ENCODE assay signal across 24 cellular contexts in genomic region chr15:78312551-78312950, GRCh38. TPM values are rescaled to one million over a fixed set of nuclear protein-coding genes. Genes with fewer than 3 reads are reported as not detected.
A peak's percentile ranks its signal among the peaks of the same experiment; 100 is the strongest.
DNase-seq lines count a peak whose midpoint lies in the region; ATAC-seq and TF ChIP-seq lines count a peak whose summit lies in the region.
"Had no signal": no experiment of that assay in that cellular context is flagged by ENCODE, and none has a peak within 500 bp of the region (broad histone marks: within the 10 kb centered on the region; RNA-seq: fewer than 3 reads in every experiment).

No MANE protein-coding gene starts in this region.

- peaks cover 43% of the 10 kb centered on the region for H3K27me3 Mint-ChIP-seq in nephron (ENCODE audit: low read depth)
- H3K27me3 Mint-ChIP-seq in type B pancreatic cell = peaks cover 10% of the 10 kb centered on the region

- H3K27ac ChIP-seq in ectodermal cell (ENCODE audit: insufficient read depth, low read depth, low read length, poor library complexity, severe bottlenecking) = peak overlapping the region; percentile 76
- H3K27ac ChIP-seq: KMS-11, PC-9, SJCRH30 had no signal

- H3K9me3 ChIP-seq in ectodermal cell (ENCODE audit: control insufficient read depth, low read length) = no peaks in the 10 kb centered on the region
- H3K9me3 ChIP-seq: HAP-1, SJCRH30 had no signal

- H3K9me3 Mint-ChIP-seq in nephron = no peaks in the 10 kb centered on the region
- H3K9me3 Mint-ChIP-seq in type B pancreatic cell = no peaks in the 10 kb centered on the region
- H3K9me3 Mint-ChIP-seq: HFFc6, IgD-negative memory B cell had no signal

- H3K4me1 Mint-ChIP-seq in nephron (peaks cover 31% of the 10 kb centered on the region), type B pancreatic cell (ENCODE audit: unreplicated experiment) (peaks cover 40% of the 10 kb centered on the region)
- H3K4me1 Mint-ChIP-seq: IgD-negative memory B cell had no signal

- H3K27me3 ChIP-seq in H7 (ENCODE audit: control insufficient read depth, insufficient read depth, low read length) = no peaks in the 10 kb centered on the region
- H3K27me3 ChIP-seq in ectodermal cell (ENCODE audit: control insufficient read depth, insufficient read depth, low read length, poor library complexity, severe bottlenecking) = no peaks in the 10 kb centered on the region

- 11 to 23% methylated on average over 3 of the region's 3 CpGs for WGBS in ectodermal cell, 2 experiments

- ATAC-seq in HG03039 (IDR thresholded peaks at IDR 0.05; ENCODE audit: unreplicated experiment) (no peak), HG03045 (IDR thresholded peaks at IDR 0.05; ENCODE audit: unreplicated experiment) (no peak), HG03469 (IDR thresholded peaks at IDR 0.05; ENCODE audit: unreplicated experiment) (no peak)
- ATAC-seq: Right ventricle myocardium inferior, SK-N-SH treated with all-trans-retinoic acid at 6 μM for 48 hours had no signal

- H3K36me3 ChIP-seq in H7 (replicated peaks; ENCODE audit: control insufficient read depth, insufficient read depth, low read length) (no peaks in the 10 kb centered on the region), ectodermal cell (ENCODE audit: control insufficient read depth, insufficient read depth, low read length) (no peaks in the 10 kb centered on the region)
- H3K36me3 ChIP-seq: HAP-1, SJCRH30 had no signal

- H3K27ac Mint-ChIP-seq in nephron (peak overlapping the region in 2 of 3 experiments; percentile 27 to 47), type B pancreatic cell (peak overlapping the region; percentile 52)
- H3K27ac Mint-ChIP-seq: HFFc6 had no signal

- H3K36me3 Mint-ChIP-seq in nephron (ENCODE audit: low read depth) (no peaks in the 10 kb centered on the region), type B pancreatic cell (no peaks in the 10 kb centered on the region)
- H3K36me3 Mint-ChIP-seq: CD14-positive monocyte, IgD-negative memory B cell had no signal

- no peak overlapping the region for H3K4me3 Mint-ChIP-seq in nephron
- H3K4me3 Mint-ChIP-seq in type B pancreatic cell = peak overlapping the region; percentile 7
- H3K4me3 Mint-ChIP-seq: CD14-positive monocyte, HFFc6, IgD-negative memory B cell had no signal

- DNase-seq in H7 (peak; percentile 68), type B pancreatic cell (ENCODE audit: extremely low spot score, unreplicated experiment) (no peak)
- DNase-seq: Calu3, DMS153, DND-41, HFFc6, MM.1S, NCI-H2029, NCI-H446 treated with DMSO at 0.1 percent for 48 hours, NCI-H526 treated with DMSO at 0.1 percent for 48 hours, PC-9, SJCRH30 had no signal

- TF ChIP-seq CTCF in nephron (IDR thresholded peaks at IDR 0.05; ENCODE audit: unreplicated experiment in 3 of 3) = no peak
- no peak for TF ChIP-seq CTCF in type B pancreatic cell (conservative IDR thresholded peaks at IDR 0.05)

- H3K4me3 ChIP-seq in H7 (ENCODE audit: insufficient read depth, low read depth, low read length) (no peak overlapping the region), ectodermal cell (ENCODE audit: insufficient read depth, low read depth, low read length) (no peak overlapping the region)
- H3K4me3 ChIP-seq: HAP-1, PC-9, SJCRH30 had no signal

- H3K4me1 ChIP-seq in ectodermal cell (ENCODE audit: control insufficient read depth, insufficient read depth, low read length) = peaks cover 48% of the 10 kb centered on the region
- H3K4me1 ChIP-seq: HAP-1 had no signal

RNA-seq across cellular contexts. Expression of gene SKIC8, which starts 13.1 kb away (rescaled TPM):
- 64.0 and 87.1 TPM in 2 replicates for total RNA-seq in H7 (2014; rRNA removed; shearing (Covaris generic))
- 56.3 TPM for polyA plus RNA-seq in ectodermal cell (2013, experiment 1 of 4)
- polyA plus RNA-seq in ectodermal cell (2013, experiment 2 of 4) = 57.4 TPM
- polyA plus RNA-seq in ectodermal cell (2013, experiment 3 of 4) = 45.5 TPM
- polyA plus RNA-seq in ectodermal cell (2013, experiment 4 of 4) = 48.3 TPM
- total RNA-seq in type B pancreatic cell (ENCODE audit: low replicate concordance) = 43.6 and 54.4 TPM in 2 replicates

RNA-seq across cellular contexts. Expression of gene CRABP1, which starts 27.6 kb away (rescaled TPM):
- total RNA-seq in H7 (2014; rRNA removed; shearing (Covaris generic)) = 744 and 864 TPM in 2 replicates
- polyA plus RNA-seq in ectodermal cell (2013, experiment 1 of 4) = 1,552 TPM
- polyA plus RNA-seq in ectodermal cell (2013, experiment 2 of 4) = 959 TPM
- polyA plus RNA-seq in ectodermal cell (2013, experiment 3 of 4) = 2,069 TPM
- 2,116 TPM for polyA plus RNA-seq in ectodermal cell (2013, experiment 4 of 4)
- total RNA-seq in type B pancreatic cell (ENCODE audit: low replicate concordance) = 20.5 and 685 TPM in 2 replicates
- total RNA-seq: Calu3, HFFc6, PC-9, Right ventricle myocardium inferior, RPMI7951, SJCRH30 had no signal
- polyA plus RNA-seq: CD14-positive monocyte, IgD-negative memory B cell had no signal

RNA-seq across cellular contexts. Expression of gene DNAJA4, which starts 48.2 kb away (rescaled TPM):
- 0.03 and 0.11 TPM in 2 replicates for total RNA-seq in H7 (2014; rRNA removed; shearing (Covaris generic))
- polyA plus RNA-seq in ectodermal cell (2013, experiment 1 of 4) = 1.3 TPM
- polyA plus RNA-seq in ectodermal cell (2013, experiment 2 of 4) = 2.0 TPM
- polyA plus RNA-seq in ectodermal cell (2013, experiment 3 of 4) = 1.1 TPM
- 1.9 TPM for polyA plus RNA-seq in ectodermal cell (2013, experiment 4 of 4)
- 0.10 and 15.0 TPM in 2 replicates for total RNA-seq in type B pancreatic cell (ENCODE audit: low replicate concordance)
- total RNA-seq: SJCRH30 had no signal
